In the genomic region with DNA sequence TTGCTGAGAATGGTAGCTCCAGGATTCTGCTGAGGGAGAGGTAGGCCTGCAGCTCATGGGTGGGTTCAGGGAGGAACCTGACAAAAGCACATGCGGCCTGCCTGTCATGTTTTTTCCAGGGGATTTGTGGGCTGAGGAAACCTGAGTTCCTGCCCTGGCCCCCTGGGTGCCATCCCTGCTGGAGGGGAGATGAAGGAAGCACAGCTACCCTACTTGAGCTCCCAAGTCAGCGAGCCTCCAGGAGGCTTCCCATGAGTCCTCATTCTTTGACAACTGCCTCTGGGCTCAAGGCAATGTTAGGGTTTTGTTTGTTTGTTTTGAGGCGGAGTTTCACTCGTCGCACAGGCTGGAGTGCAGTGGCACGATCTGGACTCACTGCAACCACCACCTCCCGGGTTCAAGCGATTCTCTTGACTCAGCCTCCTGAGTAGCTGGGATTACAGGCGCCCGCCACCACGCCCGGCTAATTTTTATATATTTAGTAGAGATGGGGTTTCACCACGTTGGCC, we compare ENCODE assay signal across 25 cellular contexts. TPM values are rescaled to one million over a fixed set of nuclear protein-coding genes. Genes with fewer than 3 reads are reported as not detected.
"Had no signal": no experiment of that assay in that cellular context is flagged by ENCODE, and none has a peak within 500 bp of the region (broad histone marks: within the 10 kb centered on the region; RNA-seq: fewer than 3 reads in every experiment).

No MANE protein-coding gene starts in this region.

- H3K4me2 ChIP-seq: KMS-11, SK-N-SH had no signal

- H3K9ac ChIP-seq: KMS-11, SK-N-SH had no signal

- ATAC-seq: K562 had no signal

- H3K9me3 ChIP-seq: SK-N-SH had no signal

- DNase-seq: MV-4-11, NCI-H1048, NCI-H1105, NCI-H1417, NCI-H146, NCI-H1694 treated with DMSO at 0.1 percent for 48 hours, NCI-H1930, NCI-H2081, NCI-H2171, NCI-H226, NCI-H446, NCI-H510A, NCI-H524 treated with DMSO at 0.1 percent for 48 hours, NCI-H69, NCI-H774, RPMI8226, SHP77, SK-N-SH had no signal

- H3K4me3 ChIP-seq: K562 had no signal

- H3K9me2 ChIP-seq: SK-N-SH had no signal

- FAIRE-seq: K562, RCC 7860 had no signal

- H3K27ac ChIP-seq: KMS-11 had no signal

RNA-seq across cellular contexts. Expression of gene PRSS22, which starts 41.6 kb away (rescaled TPM):
- total RNA-seq: K562, LHCN-M2, MCF 10A, SK-MEL-5 had no signal
- polyA plus RNA-seq: IgD-negative memory B cell, SK-N-SH had no signal
